ENCODE assay signal across 8 cellular contexts in genomic region chr1:206470692-206471414, GRCh38. TPM values are rescaled to one million over a fixed set of nuclear protein-coding genes. Genes with fewer than 3 reads are reported as not detected.
DNase-seq lines count a peak whose midpoint lies in the region; ATAC-seq and TF ChIP-seq lines count a peak whose summit lies in the region.

No MANE protein-coding gene starts in this region.

- H3K27me3 Mint-ChIP-seq in T-helper 17 cell (no peaks in the 10 kb centered on the region), memory B cell (no peaks in the 10 kb centered on the region)

- peak overlapping the region; percentile 76 for H3K4me3 ChIP-seq in colonic mucosa
- peak overlapping the region; percentile 58 for H3K4me3 ChIP-seq in suprapubic skin

- no peak for TF ChIP-seq POLR2A in suprapubic skin (IDR thresholded peaks at IDR 0.05)

- H3K27me3 ChIP-seq in colonic mucosa, result no peaks in the 10 kb centered on the region
- no peaks in the 10 kb centered on the region for H3K27me3 ChIP-seq in suprapubic skin

- intact Hi-C loops in colonic mucosa (cut with DNase I), result no loop called here

- peak; percentile 19 for ATAC-seq in GM18867 (IDR thresholded peaks at IDR 0.05; ENCODE audit: unreplicated experiment)
- ATAC-seq in HG03521 (IDR thresholded peaks at IDR 0.05; ENCODE audit: unreplicated experiment), result peak; percentile 15
- peak; percentile 67 for ATAC-seq in T-helper 17 cell
- peak; percentile 26 for ATAC-seq in memory B cell (ENCODE audit: low read depth)
- ATAC-seq in HG02623 (IDR thresholded peaks at IDR 0.05; ENCODE audit: unreplicated experiment), result no peak

- 2% methylated on average over 6 of the region's 18 CpGs for WGBS in suprapubic skin

- H3K36me3 ChIP-seq in colonic mucosa (no peaks in the 10 kb centered on the region), suprapubic skin (peaks cover 16% of the 10 kb centered on the region)

- peak overlapping the region; percentile 72 to 98 for H3K9ac ChIP-seq in colonic mucosa (ENCODE audit: low read depth in 2 of 2, low read length in 2 of 2)

- no peaks in the 10 kb centered on the region for H3K9me3 ChIP-seq in T-helper 17 cell (ENCODE audit: control insufficient read depth, low read length, poor library complexity, severe bottlenecking)
- H3K9me3 ChIP-seq in colonic mucosa, result no peaks in the 10 kb centered on the region
- H3K9me3 ChIP-seq in suprapubic skin, result no peaks in the 10 kb centered on the region

- H3K9me3 Mint-ChIP-seq in memory B cell, result no peaks in the 10 kb centered on the region

- H3K4me1 ChIP-seq in colonic mucosa (peaks cover 6% of the 10 kb centered on the region), suprapubic skin (peaks cover 39% of the 10 kb centered on the region)

- H3K36me3 Mint-ChIP-seq in T-helper 17 cell (ENCODE audit: low read depth) (peaks cover 7% of the 10 kb centered on the region), memory B cell (peaks cover 14% of the 10 kb centered on the region)

- peaks cover 60% of the 10 kb centered on the region for H3K4me1 Mint-ChIP-seq in T-helper 17 cell
- H3K4me1 Mint-ChIP-seq in memory B cell, result peaks cover 52% of the 10 kb centered on the region

- H3K27ac Mint-ChIP-seq in T-helper 17 cell (peak overlapping the region; percentile 98), memory B cell (peak overlapping the region; percentile 87)

- no peak for TF ChIP-seq CTCF in colonic mucosa (IDR thresholded peaks at IDR 0.05)
- TF ChIP-seq CTCF in suprapubic skin (IDR thresholded peaks at IDR 0.05), result no peak

- H3K4me3 Mint-ChIP-seq in T-helper 17 cell (peak overlapping the region; percentile 99), memory B cell (peak overlapping the region; percentile 85)

- no peak for TF ChIP-seq EP300 in suprapubic skin (IDR thresholded peaks at IDR 0.05)

- DNase-seq in AG08395 (ENCODE audit: low spot score) (peak; percentile 77), T-helper 17 cell (no peak), colonic mucosa (peak; percentile 45), memory B cell (ENCODE audit: low spot score in 2 of 2) (no peak), suprapubic skin (ENCODE audit: low spot score in 2 of 2) (no peak)

- peak overlapping the region; percentile 66 for H3K27ac ChIP-seq in colonic mucosa
- peak overlapping the region; percentile 71 for H3K27ac ChIP-seq in suprapubic skin

RNA-seq across cellular contexts. Expression of gene IKBKE, which starts 0.6 kb away (rescaled TPM):
- total RNA-seq in T-helper 17 cell (10 to 100 TPM; 48.5 to 72.5 TPM), colonic mucosa (10 to 100 TPM; 15.9 to 28.4 TPM), suprapubic skin (10 to 100 TPM in 3 of 4 donors, 1 to 10 TPM in 1; 5.7 to 27.0 (median 17.4) TPM)

RNA-seq across cellular contexts. Expression of gene RASSF5, which starts 36.5 kb away (rescaled TPM):
- 100 to 1,000 TPM; 177 to 188 TPM for total RNA-seq in T-helper 17 cell
- 1 to 10 TPM; 4.9 to 5.4 TPM for total RNA-seq in colonic mucosa
- total RNA-seq in suprapubic skin, result 10 to 100 TPM; 34.8 to 74.5 (median 64.9) TPM

Comparison
In these comparisons a context has a peak if more than half of its experiments do, and no peak if none do; other contexts are left out.
1. DNase-seq: peak in AG08395 (single experiment) and colonic mucosa (single experiment); none in T-helper 17 cell (0 of 3), memory B cell (0 of 2) and suprapubic skin (0 of 2).
2. RNA of gene RASSF5, which starts 36.5 kb away (total RNA-seq): 177 to 188 TPM in T-helper 17 cell and 34.8 to 74.5 TPM in suprapubic skin; 4.9 to 5.4 TPM in colonic mucosa; every median in the first group is over 4 times any median in the second.